In the genomic region with DNA sequence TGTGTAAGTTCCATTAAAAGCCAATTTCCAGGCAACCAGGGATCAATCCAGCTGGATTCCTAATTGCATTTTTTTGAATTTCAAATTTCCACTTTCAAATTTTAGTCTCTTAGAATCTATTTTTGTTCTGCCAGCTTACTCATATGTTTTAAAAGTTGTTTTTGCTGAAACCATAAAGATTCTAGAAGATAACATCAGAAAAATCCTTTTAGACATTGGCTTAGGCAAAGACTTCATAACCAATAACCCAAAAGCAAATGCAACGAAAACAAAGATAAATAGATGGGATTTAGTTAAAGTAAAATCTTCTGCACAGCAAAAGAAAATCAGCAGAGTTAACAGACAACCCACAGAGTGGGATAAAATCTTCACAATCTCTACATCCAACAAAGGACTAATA, we compare ENCODE assay signal across 1 cellular context.
TF ChIP-seq lines count a peak whose summit lies in the region.

No MANE protein-coding gene starts in this region.

TF ChIP-seq in SK-N-SH, 30 proteins besides CTCF, POLR2A, EP300 and RAD21 (continued from another document):
- TF ChIP-seq, protein P1, sequence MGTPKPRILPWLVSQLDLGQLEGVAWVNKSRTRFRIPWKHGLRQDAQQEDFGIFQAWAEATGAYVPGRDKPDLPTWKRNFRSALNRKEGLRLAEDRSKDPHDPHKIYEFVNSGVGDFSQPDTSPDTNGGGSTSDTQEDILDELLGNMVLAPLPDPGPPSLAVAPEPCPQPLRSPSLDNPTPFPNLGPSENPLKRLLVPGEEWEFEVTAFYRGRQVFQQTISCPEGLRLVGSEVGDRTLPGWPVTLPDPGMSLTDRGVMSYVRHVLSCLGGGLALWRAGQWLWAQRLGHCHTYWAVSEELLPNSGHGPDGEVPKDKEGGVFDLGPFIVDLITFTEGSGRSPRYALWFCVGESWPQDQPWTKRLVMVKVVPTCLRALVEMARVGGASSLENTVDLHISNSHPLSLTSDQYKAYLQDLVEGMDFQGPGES (IDR thresholded peaks at IDR 0.05; ENCODE audit: low read depth, low read length), result no peak
- TF ChIP-seq YY1 (IDR thresholded peaks at IDR 0.05; ENCODE audit: low read depth), result no peak
- no peak for TF ChIP-seq FOXJ3 (CRISPR knock-in tag; IDR thresholded peaks at IDR 0.05)
- TF ChIP-seq, protein P2, sequence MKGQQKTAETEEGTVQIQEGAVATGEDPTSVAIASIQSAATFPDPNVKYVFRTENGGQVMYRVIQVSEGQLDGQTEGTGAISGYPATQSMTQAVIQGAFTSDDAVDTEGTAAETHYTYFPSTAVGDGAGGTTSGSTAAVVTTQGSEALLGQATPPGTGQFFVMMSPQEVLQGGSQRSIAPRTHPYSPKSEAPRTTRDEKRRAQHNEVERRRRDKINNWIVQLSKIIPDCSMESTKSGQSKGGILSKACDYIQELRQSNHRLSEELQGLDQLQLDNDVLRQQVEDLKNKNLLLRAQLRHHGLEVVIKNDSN (IDR thresholded peaks at IDR 0.05; ENCODE audit: borderline replicate concordance, low read depth), result no peak
